Comparison of ENCODE assay signal across 17 cellular contexts in the genomic region with DNA sequence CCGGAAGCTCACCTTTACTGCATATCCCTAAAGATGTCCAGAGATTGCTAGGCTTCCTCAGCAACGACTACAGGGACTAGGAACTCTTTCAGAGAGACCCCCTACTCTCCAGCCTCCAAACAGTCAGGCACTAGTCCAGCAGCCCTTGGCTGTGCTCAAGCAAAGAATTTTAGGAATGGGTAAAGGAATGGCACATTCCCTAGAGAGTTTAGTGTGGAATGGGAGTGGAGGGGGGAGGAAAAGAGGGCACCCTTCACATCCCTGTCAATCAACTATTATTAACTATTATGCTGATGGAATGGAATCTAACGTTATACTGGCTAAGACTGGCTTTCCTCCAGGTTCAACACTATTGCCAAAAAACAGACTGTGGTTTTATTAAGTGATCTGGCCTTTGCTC.
DNase-seq lines count a peak whose midpoint lies in the region; ATAC-seq and TF ChIP-seq lines count a peak whose summit lies in the region.
"Had no signal": no experiment of that assay in that cellular context is flagged by ENCODE, and none has a peak within 500 bp of the region (broad histone marks: within the 10 kb centered on the region; RNA-seq: fewer than 3 reads in every experiment).

No MANE protein-coding gene starts in this region.

- no TSS peak for BruUV-seq in Caco-2 (replicated peaks; lab: Mats Ljungman, UMichigan)

- H3K4me1 Mint-ChIP-seq in Caco-2 (ENCODE audit: low read depth, unreplicated experiment) (peaks cover 13% of the 10 kb centered on the region), nephron progenitor cell (no peaks in the 10 kb centered on the region)
- H3K4me1 Mint-ChIP-seq: activated CD4-positive, alpha-beta T cell treated with anti-CD3 and anti-CD28 coated beads, Interleukin-2, amount 10 ng/mL, durations not matched to agents 24 days and 14 days had no signal

- H3K27ac Mint-ChIP-seq in Caco-2 (ENCODE audit: unreplicated experiment) = peak overlapping the region; percentile 73
- peak overlapping the region; percentile 31 for H3K27ac Mint-ChIP-seq in nephron progenitor cell
- H3K27ac Mint-ChIP-seq: activated CD4-positive, alpha-beta T cell treated with anti-CD3 and anti-CD28 coated beads, Interleukin-2, amount 10 ng/mL, durations not matched to agents 24 days and 14 days; stimulated activated naive CD8-positive, alpha-beta T cell treated with anti-CD3 and anti-CD28 coated beads, Interleukin-15, amount 100 ng/mL, for 72 hours; T-helper 1 cell treated with Interleukin-12 subunit alpha and Interleukin-12 subunit beta and Interleukin-4 antibody, amounts not matched to agents 30 μg/mL and 1 μg/mL, for 36 hours had no signal

- no peaks in the 10 kb centered on the region for H3K9me3 ChIP-seq in Caco-2
- H3K9me3 ChIP-seq in SJSA1 (replicated peaks) = no peaks in the 10 kb centered on the region
- H3K9me3 ChIP-seq: gastroesophageal sphincter, lower lobe of right lung had no signal

- H3K27ac ChIP-seq in SJSA1 = peak overlapping the region; percentile 76
- H3K27ac ChIP-seq: C4-2B, lower lobe of right lung had no signal

- POLR2A ChIA-PET in Caco-2 (lab: Charles Lee) = no interaction called here

- peak; percentile 21 to 39 for DNase-seq in Caco-2
- peak in 1 of 2 experiments; percentile 63 for DNase-seq in SJSA1 (ENCODE audit: low read depth in 1 of 2, low spot score in 2 of 2)
- DNase-seq in left ventricle myocardium superior = no peak
- DNase-seq in nephron progenitor cell = no peak
- DNase-seq in stimulated activated CD4-positive, alpha-beta T cell treated with anti-CD3 and anti-CD28 coated beads, Interleukin-2, amount 100 ng/mL, for 24 hours = no peak
- no peak for DNase-seq in SHP77 (lab: John Stamatoyannopoulos, UW)
- DNase-seq in NAMALWA (ENCODE audit: low spot score) = no peak
- DNase-seq: activated CD4-positive, alpha-beta T cell treated with anti-CD3 and anti-CD28 coated beads, Interleukin-2, amount 10 ng/mL, durations not matched to agents 24 days and 14 days; anterior cingulate cortex; GF-D8; lower lobe of right lung; PC-3; stimulated activated naive CD8-positive, alpha-beta T cell treated with anti-CD3 and anti-CD28 coated beads, Interleukin-15, amount 100 ng/mL, for 72 hours had no signal

- ATAC-seq in left ventricle myocardium superior = peak; percentile 85
- no peak for ATAC-seq in GM21447 (IDR thresholded peaks at IDR 0.05; ENCODE audit: unreplicated experiment)
- ATAC-seq: gastroesophageal sphincter; PC-3; stimulated activated naive CD8-positive, alpha-beta T cell treated with anti-CD3 and anti-CD28 coated beads, Interleukin-15, amount 100 ng/mL, for 72 hours had no signal

- H3K36me3 ChIP-seq in Caco-2 (ENCODE audit: control insufficient read depth, insufficient read depth, low read length) = no peaks in the 10 kb centered on the region
- no peaks in the 10 kb centered on the region for H3K36me3 ChIP-seq in SJSA1
- H3K36me3 ChIP-seq: gastroesophageal sphincter, lower lobe of right lung had no signal

- TF ChIP-seq CTCF in Caco-2 (IDR thresholded peaks at IDR 0.05; ENCODE audit: insufficient read depth in 1 of 2, low read depth in 1 of 2, low read length in 1 of 2, severe bottlenecking in 1 of 2, unreplicated experiment in 1 of 2) (no peak), nephron progenitor cell (IDR thresholded peaks at IDR 0.05) (no peak)

- H3K27me3 ChIP-seq in Caco-2 (replicated peaks; ENCODE audit: control insufficient read depth, insufficient read depth, low read length) = no peaks in the 10 kb centered on the region
- no peaks in the 10 kb centered on the region for H3K27me3 ChIP-seq in SJSA1 (replicated peaks)
- H3K27me3 ChIP-seq: gastroesophageal sphincter had no signal

- intact Hi-C loops in Caco-2 (cut with micrococcal nuclease; ENCODE audit: unreplicated experiment) (no loop called here), left ventricle myocardium superior (cut with micrococcal nuclease) (no loop called here)

- H3K36me3 Mint-ChIP-seq in Caco-2 (ENCODE audit: insufficient read depth, unreplicated experiment) (no peaks in the 10 kb centered on the region), nephron progenitor cell (ENCODE audit: low read depth) (no peaks in the 10 kb centered on the region)

- H3K27me3 Mint-ChIP-seq in Caco-2 (ENCODE audit: insufficient read depth, unreplicated experiment) (no peaks in the 10 kb centered on the region), nephron progenitor cell (ENCODE audit: low read depth, poor library complexity) (no peaks in the 10 kb centered on the region)
- H3K27me3 Mint-ChIP-seq: activated CD4-positive, alpha-beta T cell treated with anti-CD3 and anti-CD28 coated beads, Interleukin-2, amount 10 ng/mL, durations not matched to agents 24 days and 14 days; stimulated activated naive CD8-positive, alpha-beta T cell treated with anti-CD3 and anti-CD28 coated beads, Interleukin-15, amount 100 ng/mL, for 72 hours had no signal

- H3K4me3 Mint-ChIP-seq in Caco-2 (ENCODE audit: unreplicated experiment) = peak overlapping the region; percentile 49
- no peak overlapping the region for H3K4me3 Mint-ChIP-seq in nephron progenitor cell
- H3K4me3 Mint-ChIP-seq: activated CD4-positive, alpha-beta T cell treated with anti-CD3 and anti-CD28 coated beads, Interleukin-2, amount 10 ng/mL, durations not matched to agents 24 days and 14 days; stimulated activated naive CD8-positive, alpha-beta T cell treated with anti-CD3 and anti-CD28 coated beads, Interleukin-15, amount 100 ng/mL, for 72 hours; T-helper 1 cell treated with Interleukin-12 subunit alpha and Interleukin-12 subunit beta and Interleukin-4 antibody, amounts not matched to agents 30 μg/mL and 1 μg/mL, for 36 hours had no signal

- H3K4me3 ChIP-seq in Caco-2 (ENCODE audit: low read depth, low read length) (no peak overlapping the region), SJSA1 (no peak overlapping the region)
- H3K4me3 ChIP-seq: gastroesophageal sphincter, lower lobe of right lung had no signal

- CTCF ChIA-PET in Caco-2 (lab: Charles Lee) = interaction anchor here (0.7 kb wide), 1 partner anchor 67 kb away, joined by 3 read pairs; no protein-coding TSS in a partner anchor

- H3K4me1 ChIP-seq in Caco-2 = peaks cover 17% of the 10 kb centered on the region
- peaks cover 26% of the 10 kb centered on the region for H3K4me1 ChIP-seq in SJSA1 (replicated peaks)
- H3K4me1 ChIP-seq: lower lobe of right lung had no signal

- H3K9me3 Mint-ChIP-seq in Caco-2 (ENCODE audit: unreplicated experiment) = no peaks in the 10 kb centered on the region
- no peaks in the 10 kb centered on the region for H3K9me3 Mint-ChIP-seq in nephron progenitor cell
- H3K9me3 Mint-ChIP-seq: activated CD4-positive, alpha-beta T cell treated with anti-CD3 and anti-CD28 coated beads, Interleukin-2, amount 10 ng/mL, durations not matched to agents 24 days and 14 days; stimulated activated naive CD8-positive, alpha-beta T cell treated with anti-CD3 and anti-CD28 coated beads, Interleukin-15, amount 100 ng/mL, for 72 hours; T-helper 1 cell treated with Interleukin-12 subunit alpha and Interleukin-12 subunit beta and Interleukin-4 antibody, amounts not matched to agents 30 μg/mL and 1 μg/mL, for 36 hours had no signal

Comparison
In these comparisons a context has a peak if more than half of its experiments do, and no peak if none do; other contexts are left out.
1. DNase-seq: peak in Caco-2 (2 of 2); none in left ventricle myocardium superior (single experiment), nephron progenitor cell (single experiment), stimulated activated CD4-positive, alpha-beta T cell treated with anti-CD3 and anti-CD28 coated beads, Interleukin-2, amount 100 ng/mL, for 24 hours (0 of 2), SHP77 (0 of 2) and NAMALWA (single experiment).